ENCODE assay signal across 18 cellular contexts in the genomic region with DNA sequence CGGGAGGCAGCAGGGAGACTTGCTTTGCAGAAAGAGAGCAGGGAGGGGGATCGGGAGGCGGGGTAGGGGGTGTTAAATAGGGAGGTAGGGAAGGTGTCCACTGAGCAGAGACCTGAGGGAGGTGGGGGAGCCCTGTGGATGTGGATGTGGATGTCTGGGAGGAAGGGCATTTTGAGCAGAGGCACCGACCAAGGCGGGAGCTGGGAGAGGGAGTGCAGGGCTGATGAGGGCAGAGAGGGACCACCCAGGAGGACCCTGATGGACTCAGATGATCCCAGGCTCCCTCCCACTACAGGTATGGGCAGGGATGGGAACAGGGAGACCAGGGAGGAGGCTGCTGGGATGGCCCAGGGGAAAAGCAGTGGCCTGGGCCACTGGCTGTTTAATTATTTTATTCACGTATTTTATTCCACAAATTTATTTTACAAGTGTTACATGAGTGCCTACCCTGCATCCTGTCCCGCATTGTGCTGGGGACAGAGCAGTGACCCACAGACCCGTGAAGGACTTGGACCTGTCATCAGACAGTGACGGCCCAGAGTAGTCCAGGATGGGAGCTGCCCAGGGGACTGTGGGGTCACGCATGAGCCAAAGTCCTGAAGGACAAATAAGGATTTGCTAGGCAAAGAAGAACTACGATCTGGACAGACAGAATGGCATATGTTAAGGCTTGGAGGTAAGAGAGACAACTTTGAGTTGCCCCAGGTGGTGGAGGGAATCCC. TPM values are rescaled to one million over a fixed set of nuclear protein-coding genes. Genes with fewer than 3 reads are reported as not detected.
DNase-seq lines count a peak whose midpoint lies in the region; TF ChIP-seq lines count a peak whose summit lies in the region.
"Had no signal": no experiment of that assay in that cellular context is flagged by ENCODE, and none has a peak within 500 bp of the region (broad histone marks: within the 10 kb centered on the region; RNA-seq: fewer than 3 reads in every experiment).

No MANE protein-coding gene starts in this region.

- H3K9me3 ChIP-seq in Peyer's patch (no peaks in the 10 kb centered on the region), sigmoid colon (no peaks in the 10 kb centered on the region)
- H3K9me3 ChIP-seq: SK-N-SH had no signal

- H3K27me3 ChIP-seq in Peyer's patch (no peaks in the 10 kb centered on the region), sigmoid colon (no peaks in the 10 kb centered on the region)
- H3K27me3 ChIP-seq: cardiac muscle cell had no signal

- intact Hi-C loops in activated CD4-positive, alpha-beta memory T cell treated with anti-CD3 and anti-CD28 coated beads for 36 hours (cut with micrococcal nuclease): no loop called here
- intact Hi-C loops in sigmoid colon (cut with DNase I): no loop called here

- H3K27ac ChIP-seq in Peyer's patch (peak overlapping the region in 3 of 4 donors; percentile 45 to 66 (median 59)), sigmoid colon (peak overlapping the region in 3 of 4 donors; percentile 7 to 37 (median 29))
- H3K27ac ChIP-seq: cardiac muscle cell, KMS-11 had no signal

- no peak overlapping the region for H3K4me3 ChIP-seq in Peyer's patch
- no peak overlapping the region for H3K4me3 ChIP-seq in sigmoid colon
- H3K4me3 ChIP-seq: cardiac muscle cell, smooth muscle cell had no signal

- no peak for DNase-seq in activated CD4-positive, alpha-beta memory T cell treated with anti-CD3 and anti-CD28 coated beads for 36 hours
- no peak for DNase-seq in activated CD4-positive, alpha-beta memory T cell treated with anti-CD3 and anti-CD28 coated beads, Interleukin-2, amount 10 ng/mL, durations not matched to agents 7 days and 5 days
- DNase-seq in Peyer's patch (peak in 1 of 3 donors; percentile 40), glutamatergic neuron (no peak), sigmoid colon (no peak), hippocampal formation (lab: John Stamatoyannopoulos, UW) (no peak), GDM1 (lab: John Stamatoyannopoulos, UW) (no peak), superior temporal gyrus (ENCODE audit: extremely low spot score) (no peak)
- DNase-seq: 8988T; effector memory CD8-positive, alpha-beta T cell; foreskin fibroblast; NCI-H1417 treated with DMSO at 0.1 percent for 48 hours; NCI-H446 treated with DMSO at 0.1 percent for 48 hours; SK-N-SH had no signal

- POLR2A ChIA-PET in activated CD4-positive, alpha-beta memory T cell treated with anti-CD3 and anti-CD28 coated beads for 36 hours (lab: Charles Lee): no interaction called here
- POLR2A ChIA-PET in activated CD4-positive, alpha-beta memory T cell treated with anti-CD3 and anti-CD28 coated beads, Interleukin-2, amount 10 ng/mL, durations not matched to agents 7 days and 5 days (lab: Charles Lee): no interaction called here

- no peak for TF ChIP-seq EP300 in sigmoid colon (IDR thresholded peaks at IDR 0.05)

- peaks cover 62% of the 10 kb centered on the region for H3K36me3 Mint-ChIP-seq in activated CD4-positive, alpha-beta memory T cell treated with anti-CD3 and anti-CD28 coated beads for 36 hours
- peaks cover 51% of the 10 kb centered on the region for H3K36me3 Mint-ChIP-seq in activated CD4-positive, alpha-beta memory T cell treated with anti-CD3 and anti-CD28 coated beads, Interleukin-2, amount 10 ng/mL, durations not matched to agents 7 days and 5 days (ENCODE audit: low read depth)
- H3K36me3 Mint-ChIP-seq in glutamatergic neuron (ENCODE audit: unreplicated experiment): peaks cover 5% of the 10 kb centered on the region

- H3K27me3 Mint-ChIP-seq in activated CD4-positive, alpha-beta memory T cell treated with anti-CD3 and anti-CD28 coated beads for 36 hours: no peaks in the 10 kb centered on the region
- H3K27me3 Mint-ChIP-seq in activated CD4-positive, alpha-beta memory T cell treated with anti-CD3 and anti-CD28 coated beads, Interleukin-2, amount 10 ng/mL, durations not matched to agents 7 days and 5 days: no peaks in the 10 kb centered on the region
- peaks cover 16% of the 10 kb centered on the region for H3K27me3 Mint-ChIP-seq in glutamatergic neuron (ENCODE audit: unreplicated experiment)
- H3K27me3 Mint-ChIP-seq: effector memory CD8-positive, alpha-beta T cell had no signal

- TF ChIP-seq POLR2A in Peyer's patch (IDR thresholded peaks at IDR 0.05) (no peak), sigmoid colon (IDR thresholded peaks at IDR 0.05) (no peak)

- 46 to 77% methylated on average over 11 of the region's 11 CpGs for WGBS in sigmoid colon, 2 donors

- H3K27ac Mint-ChIP-seq in activated CD4-positive, alpha-beta memory T cell treated with anti-CD3 and anti-CD28 coated beads for 36 hours: peak overlapping the region; percentile 25
- H3K27ac Mint-ChIP-seq in activated CD4-positive, alpha-beta memory T cell treated with anti-CD3 and anti-CD28 coated beads, Interleukin-2, amount 10 ng/mL, durations not matched to agents 7 days and 5 days: no peak overlapping the region
- peak overlapping the region; percentile 17 for H3K27ac Mint-ChIP-seq in glutamatergic neuron (ENCODE audit: unreplicated experiment)

- H3K4me1 ChIP-seq in Peyer's patch (peaks cover 3 to 68% (median 11%) of the 10 kb centered on the region in 4 donors), sigmoid colon (peaks cover 0 to 43% (median 32%) of the 10 kb centered on the region in 4 donors)

- H3K9me3 Mint-ChIP-seq in activated CD4-positive, alpha-beta memory T cell treated with anti-CD3 and anti-CD28 coated beads for 36 hours: no peaks in the 10 kb centered on the region
- H3K9me3 Mint-ChIP-seq in activated CD4-positive, alpha-beta memory T cell treated with anti-CD3 and anti-CD28 coated beads, Interleukin-2, amount 10 ng/mL, durations not matched to agents 7 days and 5 days: no peaks in the 10 kb centered on the region
- peaks cover 18% of the 10 kb centered on the region for H3K9me3 Mint-ChIP-seq in glutamatergic neuron (ENCODE audit: unreplicated experiment)
- H3K9me3 Mint-ChIP-seq: effector memory CD8-positive, alpha-beta T cell had no signal

- TF ChIP-seq CTCF in Peyer's patch (IDR thresholded peaks at IDR 0.05): no peak
- no peak for TF ChIP-seq CTCF in glutamatergic neuron (IDR thresholded peaks at IDR 0.05; ENCODE audit: partially characterized antibody, unreplicated experiment)
- no peak for TF ChIP-seq CTCF in sigmoid colon (IDR thresholded peaks at IDR 0.05)

- CTCF ChIA-PET in activated CD4-positive, alpha-beta memory T cell treated with anti-CD3 and anti-CD28 coated beads for 36 hours (lab: Charles Lee): interaction anchor here (1.1 to 10.9 kb wide), 3 partner anchors 33 to 137 kb away, joined by 3 to 175 read pairs (median 3); no protein-coding TSS in a partner anchor
- CTCF ChIA-PET in activated CD4-positive, alpha-beta memory T cell treated with anti-CD3 and anti-CD28 coated beads, Interleukin-2, amount 10 ng/mL, durations not matched to agents 7 days and 5 days (lab: Charles Lee): no interaction called here

- H3K36me3 ChIP-seq in Peyer's patch (peaks cover 0 to 17% (median 0%) of the 10 kb centered on the region in 3 donors), sigmoid colon (peaks cover 6 to 27% (median 15%) of the 10 kb centered on the region in 4 donors)

- H3K4me3 Mint-ChIP-seq in activated CD4-positive, alpha-beta memory T cell treated with anti-CD3 and anti-CD28 coated beads for 36 hours: no peak overlapping the region
- H3K4me3 Mint-ChIP-seq in activated CD4-positive, alpha-beta memory T cell treated with anti-CD3 and anti-CD28 coated beads, Interleukin-2, amount 10 ng/mL, durations not matched to agents 7 days and 5 days: no peak overlapping the region
- H3K4me3 Mint-ChIP-seq in glutamatergic neuron (ENCODE audit: unreplicated experiment): peak overlapping the region; percentile 30

- peaks cover 58% of the 10 kb centered on the region for H3K4me1 Mint-ChIP-seq in activated CD4-positive, alpha-beta memory T cell treated with anti-CD3 and anti-CD28 coated beads for 36 hours (ENCODE audit: low read depth)
- peaks cover 47% of the 10 kb centered on the region for H3K4me1 Mint-ChIP-seq in activated CD4-positive, alpha-beta memory T cell treated with anti-CD3 and anti-CD28 coated beads, Interleukin-2, amount 10 ng/mL, durations not matched to agents 7 days and 5 days
- peaks cover 21% of the 10 kb centered on the region for H3K4me1 Mint-ChIP-seq in glutamatergic neuron (ENCODE audit: low read depth, unreplicated experiment)

RNA-seq across cellular contexts. Expression of a gene that starts 5.3 kb away (rescaled TPM):
- total RNA-seq in activated CD4-positive, alpha-beta memory T cell treated with anti-CD3 and anti-CD28 coated beads for 36 hours: 100 to 1,000 TPM; 204 to 223 TPM
- 100 to 1,000 TPM in 1 of 2 experiments, 10 to 100 TPM in 1; 98.2 to 106 TPM for total RNA-seq in activated CD4-positive, alpha-beta memory T cell treated with anti-CD3 and anti-CD28 coated beads, Interleukin-2, amount 10 ng/mL, durations not matched to agents 7 days and 5 days
- total RNA-seq in Peyer's patch (100 to 1,000 TPM in 1 of 4 donors, 10 to 100 TPM in 2, 1 to 10 TPM in 1; 6.0 to 135 (median 61.6) TPM), glutamatergic neuron (ENCODE audit: unreplicated experiment) (220 TPM), sigmoid colon (10 to 100 TPM; 27.1 to 58.9 (median 43.0) TPM)
- polyA plus RNA-seq in sigmoid colon: 10 to 100 TPM in 2 of 3 donors, 1 to 10 TPM in 1; 5.1 to 41.1 (median 12.0) TPM

RNA-seq across cellular contexts. Expression of a gene that starts 24.9 kb away (rescaled TPM):
- total RNA-seq in activated CD4-positive, alpha-beta memory T cell treated with anti-CD3 and anti-CD28 coated beads for 36 hours: 1 to 10 TPM; 1.1 to 1.6 TPM
- under 1 TPM; 0.43 to 0.50 TPM for total RNA-seq in activated CD4-positive, alpha-beta memory T cell treated with anti-CD3 and anti-CD28 coated beads, Interleukin-2, amount 10 ng/mL, durations not matched to agents 7 days and 5 days
- total RNA-seq in Peyer's patch (1 to 10 TPM; 2.8 to 9.1 (median 5.1) TPM), glutamatergic neuron (ENCODE audit: unreplicated experiment) (12.0 TPM), sigmoid colon (10 to 100 TPM in 1 of 4 donors, 1 to 10 TPM in 3; 3.0 to 10.0 (median 6.6) TPM)
- polyA plus RNA-seq in sigmoid colon: 1 to 10 TPM; 4.5 to 9.6 (median 4.9) TPM

RNA-seq across cellular contexts. Expression of a gene that starts 36.1 kb away (rescaled TPM):
- under 1 TPM in 1 of 2 experiments, not detected in 1; 0.21 TPM for total RNA-seq in activated CD4-positive, alpha-beta memory T cell treated with anti-CD3 and anti-CD28 coated beads for 36 hours
- not detected for total RNA-seq in activated CD4-positive, alpha-beta memory T cell treated with anti-CD3 and anti-CD28 coated beads, Interleukin-2, amount 10 ng/mL, durations not matched to agents 7 days and 5 days
- 1 to 10 TPM in 1 of 4 donors, under 1 TPM in 1, not detected in 2; 0.67 to 1.4 TPM for total RNA-seq in Peyer's patch
- 0.29 TPM for total RNA-seq in glutamatergic neuron (ENCODE audit: unreplicated experiment)
- total RNA-seq in sigmoid colon: under 1 TPM in 3 of 4 donors, not detected in 1; 0.36 to 0.95 (median 0.66) TPM
- 1 to 10 TPM in 1 of 3 donors, under 1 TPM in 1, not detected in 1; 0.61 to 1.8 TPM for polyA plus RNA-seq in sigmoid colon
- total RNA-seq: activated CD8-positive, alpha-beta memory T cell treated with anti-CD3 and anti-CD28 coated beads for 36 hours had no signal

RNA-seq across cellular contexts. Expression of a gene that starts 41.4 kb away (rescaled TPM):
- total RNA-seq in activated CD4-positive, alpha-beta memory T cell treated with anti-CD3 and anti-CD28 coated beads for 36 hours: 1 to 10 TPM; 6.4 to 6.9 TPM
- total RNA-seq in activated CD4-positive, alpha-beta memory T cell treated with anti-CD3 and anti-CD28 coated beads, Interleukin-2, amount 10 ng/mL, durations not matched to agents 7 days and 5 days: 10 to 100 TPM; 18.3 to 18.9 TPM
- total RNA-seq in Peyer's patch (10 to 100 TPM in 1 of 4 donors, 1 to 10 TPM in 3; 7.0 to 15.7 (median 7.4) TPM), glutamatergic neuron (ENCODE audit: unreplicated experiment) (6.4 TPM), sigmoid colon (1 to 10 TPM; 3.1 to 6.4 (median 4.2) TPM)
- polyA plus RNA-seq in sigmoid colon: 1 to 10 TPM; 1.4 to 3.0 (median 1.8) TPM
